ENCODE assay signal across 29 cellular contexts in genomic region chr9:37931586-37931985, GRCh38.
"Had no signal": no experiment of that assay in that cellular context is flagged by ENCODE, and none has a peak within 500 bp of the region (broad histone marks: within the 10 kb centered on the region; RNA-seq: fewer than 3 reads in every experiment).

No MANE protein-coding gene starts in this region.

- H3K4me3 ChIP-seq: cardiac muscle cell, SK-N-MC had no signal

- DNase-seq: activated B cell treated with CpG ODN at 0.5 μM for 24 hours; activated CD4-positive, alpha-beta T cell treated with anti-CD3 and anti-CD28 coated beads for 1 hour; activated CD4-positive, alpha-beta T cell treated with anti-CD3 and anti-CD28 coated beads, Interleukin-2, amount 10 ng/mL, durations not matched to agents 24 days and 14 days; activated CD4-positive, alpha-beta T cell treated with anti-CD3 and anti-CD28 coated beads, Interleukin-2, amount 50 U/mL, for 48 hours; activated CD8-positive, alpha-beta memory T cell treated with anti-CD3 and anti-CD28 coated beads, Interleukin-2, amount 10 ng/mL, durations not matched to agents 7 days and 5 days; activated gamma-delta T cell; activated naive CD4-positive, alpha-beta T cell treated with anti-CD3 and anti-CD28 coated beads for 36 hours; activated T-cell treated with anti-CD3 and anti-CD28 coated beads, Interleukin-2, amount 50 U/mL, for 4 hours; amygdala; brain microvascular endothelial cell; Kasumi-1; KBM-7; NCI-H1048; NCI-H1417 treated with DMSO at 0.1 percent for 48 hours; NCI-H1694; NCI-H2029; NCI-H2107; NCI-H2171 treated with DMSO at 0.1 percent for 48 hours; NCI-H226; NCI-H526 treated with DMSO at 0.1 percent for 48 hours; NCI-H82; NK-92 treated with Interleukin-12 subunit alpha and Interleukin-12 subunit beta, amount 100 ng/mL, for 24 hours; PC-3; SIG-M5; T-cell; T-helper 2 cell; T1000 had no signal
